In the genomic region with DNA sequence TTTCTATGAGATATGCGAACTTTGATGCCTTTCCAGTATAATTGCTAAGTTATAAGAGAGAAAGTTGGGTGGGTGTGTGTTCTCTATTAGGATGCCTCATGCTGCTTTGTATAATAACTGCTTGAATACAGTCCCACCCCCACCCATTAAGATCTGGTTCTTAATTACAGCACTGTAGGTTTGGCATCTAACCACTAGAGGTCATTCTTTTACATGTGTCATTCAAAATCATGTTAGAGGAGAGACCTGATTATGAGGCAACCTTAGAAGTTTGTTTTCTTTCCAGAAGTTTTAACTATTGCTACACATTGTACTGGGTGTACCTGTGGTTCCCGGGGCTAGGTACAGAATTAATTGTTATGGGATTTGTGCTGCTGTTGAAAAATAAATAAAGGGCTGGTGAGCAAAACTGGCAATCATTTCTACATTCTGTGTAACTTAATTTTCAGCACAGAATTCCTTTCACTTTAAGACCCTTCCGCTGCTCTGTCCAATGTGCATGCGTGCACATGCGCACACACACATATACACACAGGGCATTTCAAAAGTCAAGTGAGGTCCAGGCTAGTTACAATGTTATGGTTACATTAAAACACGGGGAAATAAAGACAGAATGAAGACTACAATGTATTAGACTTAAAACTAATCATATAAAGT, we compare ENCODE assay signal across 8 cellular contexts.
DNase-seq lines count a peak whose midpoint lies in the region; ATAC-seq and TF ChIP-seq lines count a peak whose summit lies in the region.

No MANE protein-coding gene starts in this region.

- no peaks in the 10 kb centered on the region for H3K27me3 Mint-ChIP-seq in activated CD8-positive, alpha-beta memory T cell treated with anti-CD3 and anti-CD28 coated beads, Interleukin-2, amount 10 ng/mL, durations not matched to agents 7 days and 5 days

- TF ChIP-seq EP300 in Ishikawa (IDR thresholded peaks at IDR 0.05; ENCODE audit: borderline replicate concordance) = no peak

- no peak overlapping the region for H3K4me3 ChIP-seq in A673 (ENCODE audit: low read depth, low read length, poor library complexity, severe bottlenecking)
- H3K4me3 ChIP-seq in astrocyte of the cerebellum (ENCODE audit: low read depth, low read length) = no peak overlapping the region

- POLR2A ChIA-PET in A673 (lab: Charles Lee; ENCODE audit: low non-redundant PET) = no interaction called here

- peak; percentile 39; the same call in 1 of the 2 replicates for TF ChIP-seq RAD21 in Ishikawa (IDR thresholded peaks at IDR 0.05; ENCODE audit: low read depth)

- H3K27ac ChIP-seq in A673 (ENCODE audit: low read depth, low read length, poor library complexity, severe bottlenecking) = no peak overlapping the region

- TF ChIP-seq CTCF in A673 (conservative IDR thresholded peaks at IDR 0.05; ENCODE audit: low read depth, low read length) (peak; percentile 86), astrocyte of the cerebellum (IDR thresholded peaks at IDR 0.05; ENCODE audit: low read depth, low read length, missing control alignments) (peak; percentile 35)

- H3K4me1 Mint-ChIP-seq in activated CD8-positive, alpha-beta memory T cell treated with anti-CD3 and anti-CD28 coated beads, Interleukin-2, amount 10 ng/mL, durations not matched to agents 7 days and 5 days = no peaks in the 10 kb centered on the region

- ATAC-seq in GM18861 (IDR thresholded peaks at IDR 0.05; ENCODE audit: unreplicated experiment) = peak; percentile 76
- no peak for ATAC-seq in activated CD8-positive, alpha-beta memory T cell treated with anti-CD3 and anti-CD28 coated beads, Interleukin-2, amount 10 ng/mL, durations not matched to agents 7 days and 5 days

- no TSS peak for BruUV-seq in A673 (replicated peaks; lab: Mats Ljungman, UMichigan)

- no peaks in the 10 kb centered on the region for H3K27me3 ChIP-seq in A673 (replicated peaks; ENCODE audit: insufficient read depth, low read depth, low read length, poor library complexity)

- in situ Hi-C loops in astrocyte of the cerebellum (cut with HindIII; ENCODE audit: low sequenced_read_pairs) = no loop called here

- no peaks in the 10 kb centered on the region for H3K36me3 ChIP-seq in A673 (ENCODE audit: insufficient read depth, low read length, poor library complexity, severe bottlenecking)

- H3K27ac Mint-ChIP-seq in activated CD8-positive, alpha-beta memory T cell treated with anti-CD3 and anti-CD28 coated beads, Interleukin-2, amount 10 ng/mL, durations not matched to agents 7 days and 5 days = no peak overlapping the region

- no peaks in the 10 kb centered on the region for H3K36me3 Mint-ChIP-seq in activated CD8-positive, alpha-beta memory T cell treated with anti-CD3 and anti-CD28 coated beads, Interleukin-2, amount 10 ng/mL, durations not matched to agents 7 days and 5 days

- no peak overlapping the region for H3K4me3 Mint-ChIP-seq in activated CD8-positive, alpha-beta memory T cell treated with anti-CD3 and anti-CD28 coated beads, Interleukin-2, amount 10 ng/mL, durations not matched to agents 7 days and 5 days

- peaks cover 6% of the 10 kb centered on the region for H3K9me3 Mint-ChIP-seq in activated CD8-positive, alpha-beta memory T cell treated with anti-CD3 and anti-CD28 coated beads, Interleukin-2, amount 10 ng/mL, durations not matched to agents 7 days and 5 days (ENCODE audit: low read depth)

- CTCF ChIA-PET in A673 (lab: Charles Lee) = no interaction called here
- CTCF ChIA-PET in activated CD8-positive, alpha-beta memory T cell treated with anti-CD3 and anti-CD28 coated beads, Interleukin-2, amount 10 ng/mL, durations not matched to agents 7 days and 5 days (lab: Charles Lee) = no interaction called here

- peaks cover 42% of the 10 kb centered on the region for H3K4me1 ChIP-seq in A673 (ENCODE audit: insufficient read depth, low read length, poor library complexity, severe bottlenecking)

- intact Hi-C loops in A673 (cut with micrococcal nuclease; ENCODE audit: unreplicated experiment) = loop anchor here (2.0 to 5.0 kb wide), 3 partner anchors 155 to 377 kb away; no protein-coding TSS in a partner anchor

- DNase-seq in A673 (ENCODE audit: low spot score) = peak; percentile 81
- peak; percentile 8 for DNase-seq in astrocyte of the cerebellum (ENCODE audit: low read depth)
- DNase-seq in left kidney (ENCODE audit: low read depth, low spot score) = peak; percentile 71
- DNase-seq in NCI-H2029 (lab: John Stamatoyannopoulos, UW) = no peak
- DNase-seq in central memory CD4-positive, alpha-beta T cell = no peak
- no peak for DNase-seq in activated CD8-positive, alpha-beta memory T cell treated with anti-CD3 and anti-CD28 coated beads, Interleukin-2, amount 10 ng/mL, durations not matched to agents 7 days and 5 days

- H3K9me3 ChIP-seq in A673 (ENCODE audit: low read depth, low read length, poor library complexity, severe bottlenecking) = no peaks in the 10 kb centered on the region

TF ChIP-seq in Ishikawa, 13 proteins besides CTCF, POLR2A, EP300 and RAD21:
- TF ChIP-seq TAF1 (IDR thresholded peaks at IDR 0.05; ENCODE audit: low read depth) (no peak), CREB1 (IDR thresholded peaks at IDR 0.05; ENCODE audit: low read depth) (no peak), TCF12 (IDR thresholded peaks at IDR 0.05; ENCODE audit: low read depth) (no peak), YY1 (IDR thresholded peaks at IDR 0.05; ENCODE audit: low read depth) (no peak)

Comparison
In these comparisons a context has a peak if more than half of its experiments do, and no peak if none do; other contexts are left out.
1. DNase-seq: peak in A673 (single experiment), astrocyte of the cerebellum (single experiment) and left kidney (single experiment); none in NCI-H2029 (single experiment), central memory CD4-positive, alpha-beta T cell (single experiment) and activated CD8-positive, alpha-beta memory T cell treated with anti-CD3 and anti-CD28 coated beads, Interleukin-2, amount 10 ng/mL, durations not matched to agents 7 days and 5 days (single experiment).